Comparison of ENCODE assay signal across 24 cellular contexts in genomic region chr2:121342751-121343150, GRCh38. TPM values are rescaled to one million over a fixed set of nuclear protein-coding genes. Genes with fewer than 3 reads are reported as not detected.
"Had no signal": no experiment of that assay in that cellular context is flagged by ENCODE, and none has a peak within 500 bp of the region (broad histone marks: within the 10 kb centered on the region; RNA-seq: fewer than 3 reads in every experiment).

No MANE protein-coding gene starts in this region.

- H3K4me3 Mint-ChIP-seq: activated naive CD8-positive, alpha-beta T cell treated with anti-CD3 and anti-CD28 coated beads for 36 hours; activated T-cell treated with anti-CD3 and anti-CD28 coated beads, Interleukin-2, amount 50 U/mL, for 24 hours; endodermal cell; mesothelial cell of epicardium; natural killer cell treated with Interleukin-12 subunit alpha and Interleukin-12 subunit beta and Interleukin-15 and Interleukin-18, amount 100 ng/mL, for 72 hours; WTC11 had no signal

- H3K4me1 ChIP-seq: lower lobe of right lung, pancreas, tibial nerve had no signal

- H3K9me3 Mint-ChIP-seq: activated naive CD8-positive, alpha-beta T cell treated with anti-CD3 and anti-CD28 coated beads for 36 hours; activated T-cell treated with anti-CD3 and anti-CD28 coated beads, Interleukin-2, amount 50 U/mL, for 24 hours; mesothelial cell of epicardium; natural killer cell treated with Interleukin-12 subunit alpha and Interleukin-12 subunit beta and Interleukin-15 and Interleukin-18, amount 100 ng/mL, for 72 hours; WTC11 had no signal

- H3K27ac Mint-ChIP-seq: activated naive CD8-positive, alpha-beta T cell treated with anti-CD3 and anti-CD28 coated beads for 36 hours; activated T-cell treated with anti-CD3 and anti-CD28 coated beads, Interleukin-2, amount 50 U/mL, for 24 hours; endodermal cell; mesothelial cell of epicardium; natural killer cell treated with Interleukin-12 subunit alpha and Interleukin-12 subunit beta and Interleukin-15 and Interleukin-18, amount 100 ng/mL, for 72 hours had no signal

- H3K27ac ChIP-seq: coronary artery, lower lobe of right lung, pancreas, psoas muscle, skin epidermis, stomach, suprapubic skin, tibial nerve had no signal

- H3K9me3 ChIP-seq: lower lobe of right lung, pancreas, psoas muscle, stomach, suprapubic skin, tibial nerve had no signal

- H3K4me1 Mint-ChIP-seq: activated naive CD8-positive, alpha-beta T cell treated with anti-CD3 and anti-CD28 coated beads for 36 hours; endodermal cell; mesothelial cell of epicardium; WTC11 had no signal

- H3K27me3 Mint-ChIP-seq: activated naive CD8-positive, alpha-beta T cell treated with anti-CD3 and anti-CD28 coated beads for 36 hours; activated T-cell treated with anti-CD3 and anti-CD28 coated beads, Interleukin-2, amount 50 U/mL, for 24 hours; natural killer cell treated with Interleukin-12 subunit alpha and Interleukin-12 subunit beta and Interleukin-15 and Interleukin-18, amount 100 ng/mL, for 72 hours had no signal

- H3K4me3 ChIP-seq: coronary artery, lower lobe of right lung, pancreas, psoas muscle, skin epidermis, stomach, suprapubic skin, tibial nerve had no signal

- ATAC-seq: left lobe of liver; lower lobe of right lung; natural killer cell treated with Interleukin-12 subunit alpha and Interleukin-12 subunit beta and Interleukin-15 and Interleukin-18, amount 100 ng/mL, for 72 hours; pancreas; right cardiac atrium; WTC11 had no signal

- H3K27me3 ChIP-seq: pancreas, stomach, suprapubic skin, tibial nerve had no signal

- DNase-seq: activated CD8-positive, alpha-beta memory T cell treated with anti-CD3 and anti-CD28 coated beads for 24 hours; activated CD8-positive, alpha-beta memory T cell treated with anti-CD3 and anti-CD28 coated beads, Interleukin-2, amount 50 U/mL, for 4 hours; activated naive CD4-positive, alpha-beta T cell treated with Interleukin-2 at 50 U/mL for 16 hours; activated naive CD8-positive, alpha-beta T cell treated with anti-CD3 and anti-CD28 coated beads for 36 hours; activated T-cell treated with anti-CD3 and anti-CD28 coated beads, Interleukin-2, amount 50 U/mL, for 24 hours; cerebellar nuclear complex; endodermal cell; lower lobe of right lung; pancreas; psoas muscle; right cardiac atrium; stimulated activated CD4-positive, alpha-beta T cell treated with anti-CD3 and anti-CD28 coated beads, Interleukin-1b, Interleukin-23, amount 100 ng/mL, for 48 hours; stomach; T-helper 1 cell; T-helper 9 cell had no signal

RNA-seq across cellular contexts. Expression of gene TFCP2L1, which starts 57.7 kb away (rescaled TPM):
- total RNA-seq: fibroblast of villous mesenchyme had no signal
